24 cellular contexts compared by ENCODE assay signal in the genomic region with DNA sequence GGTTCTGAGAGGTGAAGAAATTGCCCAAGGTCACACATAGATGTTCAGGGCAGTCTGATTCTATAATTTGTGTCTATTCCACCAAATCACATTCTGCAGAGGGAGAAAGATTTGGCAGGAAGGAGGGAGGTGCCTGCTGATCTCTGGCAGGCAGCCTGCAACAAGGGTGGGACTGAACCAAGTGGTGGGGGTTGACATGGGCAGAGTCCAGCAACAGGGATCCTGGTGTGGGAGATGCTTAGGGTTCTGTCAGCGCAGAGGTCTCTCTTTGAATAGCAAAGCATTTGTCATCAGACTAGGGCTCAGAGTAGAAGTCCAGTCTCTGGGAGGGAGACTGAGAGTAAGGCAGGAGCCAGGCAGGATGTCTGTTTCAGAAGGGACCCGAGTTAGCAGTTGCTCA.
DNase-seq lines count a peak whose midpoint lies in the region; ATAC-seq and TF ChIP-seq lines count a peak whose summit lies in the region.
"Had no signal": no experiment of that assay in that cellular context is flagged by ENCODE, and none has a peak within 500 bp of the region (broad histone marks: within the 10 kb centered on the region; RNA-seq: fewer than 3 reads in every experiment).

No MANE protein-coding gene starts in this region.

- H3K4me3 Mint-ChIP-seq in progenitor cell of endocrine pancreas (ENCODE audit: low read depth), result no peak overlapping the region
- H3K4me3 Mint-ChIP-seq: activated CD4-positive, alpha-beta memory T cell treated with anti-CD3 and anti-CD28 coated beads, Interleukin-2, amount 10 ng/mL, durations not matched to agents 7 days and 5 days; activated naive CD4-positive, alpha-beta T cell treated with anti-CD3 and anti-CD28 coated beads, Interleukin-2, amount 10 ng/mL, durations not matched to agents 7 days and 5 days; activated T-helper 1 cell treated with anti-CD3 and anti-CD28 coated beads, Interleukin-12 subunit alpha, Interleukin-12 subunit beta, Interleukin-2, Interleukin-4 antibody, amounts not matched to agents 30 ng/mL and 10 ng/mL and 1 ng/mL, durations not matched to agents 14 hours and 24 hours and 36 hours; CD4-positive, CD25-positive, alpha-beta regulatory T cell; immature natural killer cell; natural killer cell treated with Interleukin-12 subunit alpha and Interleukin-12 subunit beta and Interleukin-15 and Interleukin-18, amount 100 ng/mL, for 72 hours; stimulated activated naive B cell treated with anti-CD40 and anti-IgM and Interleukin-4, amounts not matched to agents 10 μg/mL and 1 μg/mL and 100 μg/mL, for 72 hours had no signal

- peaks cover 10% of the 10 kb centered on the region for H3K27me3 Mint-ChIP-seq in progenitor cell of endocrine pancreas

- DNase-seq in NCI-H146 (lab: John Stamatoyannopoulos, UW) (peak; percentile 34), NCI-H146 treated with DMSO at 0.1 percent for 48 hours (lab: John Stamatoyannopoulos, UW; ENCODE audit: unreplicated experiment) (no peak), NCI-H446 (lab: John Stamatoyannopoulos, UW) (peak; percentile 70 to 85), astrocyte of the hippocampus (ENCODE audit: low read depth, low spot score) (peak; percentile 9), progenitor cell of endocrine pancreas (ENCODE audit: low spot score, unreplicated experiment) (no peak), left lung (no peak)
- DNase-seq: activated CD4-positive, alpha-beta memory T cell treated with anti-CD3 and anti-CD28 coated beads, Interleukin-2, amount 10 ng/mL, durations not matched to agents 7 days and 5 days; activated CD8-positive, alpha-beta memory T cell treated with anti-CD3 and anti-CD28 coated beads, Interleukin-2, amount 50 U/mL, for 4 hours; activated naive CD4-positive, alpha-beta T cell treated with anti-CD3 and anti-CD28 coated beads, Interleukin-2, amount 10 ng/mL, durations not matched to agents 7 days and 5 days; CD4-positive, CD25-positive, alpha-beta regulatory T cell; effector CD8-positive, alpha-beta T cell; GOT3; immature natural killer cell; KG1; left colon; ovary; PC-9; Right ventricle myocardium superior; stimulated activated naive B cell treated with anti-CD40 and anti-IgM and Interleukin-4, amounts not matched to agents 10 μg/mL and 1 μg/mL and 100 μg/mL, for 72 hours had no signal

- no peaks in the 10 kb centered on the region for H3K9me3 Mint-ChIP-seq in progenitor cell of endocrine pancreas (ENCODE audit: low read depth)
- H3K9me3 Mint-ChIP-seq: activated CD4-positive, alpha-beta memory T cell treated with anti-CD3 and anti-CD28 coated beads, Interleukin-2, amount 10 ng/mL, durations not matched to agents 7 days and 5 days; activated naive CD4-positive, alpha-beta T cell treated with anti-CD3 and anti-CD28 coated beads, Interleukin-2, amount 10 ng/mL, durations not matched to agents 7 days and 5 days; activated T-helper 1 cell treated with anti-CD3 and anti-CD28 coated beads, Interleukin-12 subunit alpha, Interleukin-12 subunit beta, Interleukin-2, Interleukin-4 antibody, amounts not matched to agents 30 ng/mL and 10 ng/mL and 1 ng/mL, durations not matched to agents 14 hours and 24 hours and 36 hours; immature natural killer cell; natural killer cell treated with Interleukin-12 subunit alpha and Interleukin-12 subunit beta and Interleukin-15 and Interleukin-18, amount 100 ng/mL, for 72 hours; stimulated activated naive B cell treated with anti-CD40 and anti-IgM and Interleukin-4, amounts not matched to agents 10 μg/mL and 1 μg/mL and 100 μg/mL, for 72 hours had no signal

- intact Hi-C loops in left lung (cut with DNase I), result no loop called here

- no peaks in the 10 kb centered on the region for H3K4me1 Mint-ChIP-seq in progenitor cell of endocrine pancreas (ENCODE audit: low read depth)
- H3K4me1 Mint-ChIP-seq: activated CD4-positive, alpha-beta memory T cell treated with anti-CD3 and anti-CD28 coated beads, Interleukin-2, amount 10 ng/mL, durations not matched to agents 7 days and 5 days; activated naive CD4-positive, alpha-beta T cell treated with anti-CD3 and anti-CD28 coated beads, Interleukin-2, amount 10 ng/mL, durations not matched to agents 7 days and 5 days; immature natural killer cell; stimulated activated naive B cell treated with anti-CD40 and anti-IgM and Interleukin-4, amounts not matched to agents 10 μg/mL and 1 μg/mL and 100 μg/mL, for 72 hours had no signal

- no peaks in the 10 kb centered on the region for H3K4me1 ChIP-seq in left lung
- H3K4me1 ChIP-seq: upper lobe of left lung had no signal

- H3K27me3 ChIP-seq in left lung, result peaks cover 0 to 22% of the 10 kb centered on the region in 2 donors
- H3K27me3 ChIP-seq: ovary, upper lobe of left lung had no signal

- no peaks in the 10 kb centered on the region for H3K36me3 Mint-ChIP-seq in progenitor cell of endocrine pancreas (ENCODE audit: insufficient read depth)
- H3K36me3 Mint-ChIP-seq: activated naive CD4-positive, alpha-beta T cell treated with anti-CD3 and anti-CD28 coated beads, Interleukin-2, amount 10 ng/mL, durations not matched to agents 7 days and 5 days; CD4-positive, CD25-positive, alpha-beta regulatory T cell; immature natural killer cell; natural killer cell treated with Interleukin-12 subunit alpha and Interleukin-12 subunit beta and Interleukin-15 and Interleukin-18, amount 100 ng/mL, for 72 hours; stimulated activated naive B cell treated with anti-CD40 and anti-IgM and Interleukin-4, amounts not matched to agents 10 μg/mL and 1 μg/mL and 100 μg/mL, for 72 hours had no signal

- H3K36me3 ChIP-seq in left lung, result no peaks in the 10 kb centered on the region
- H3K36me3 ChIP-seq: ovary, upper lobe of left lung had no signal

- H3K27ac ChIP-seq in left lung, result no peak overlapping the region
- H3K27ac ChIP-seq: ovary, PC-9, upper lobe of left lung had no signal

- TF ChIP-seq CTCF in progenitor cell of endocrine pancreas (IDR thresholded peaks at IDR 0.05; ENCODE audit: unreplicated experiment) (no peak), left lung (IDR thresholded peaks at IDR 0.05) (no peak)

- H3K9me3 ChIP-seq in left lung, result no peaks in the 10 kb centered on the region
- H3K9me3 ChIP-seq: ovary, upper lobe of left lung had no signal

- H3K4me3 ChIP-seq in left lung, result no peak overlapping the region
- H3K4me3 ChIP-seq: ovary, PC-9, upper lobe of left lung had no signal

- H3K27ac Mint-ChIP-seq in progenitor cell of endocrine pancreas, result peak overlapping the region; percentile 87
- H3K27ac Mint-ChIP-seq: activated CD4-positive, alpha-beta memory T cell treated with anti-CD3 and anti-CD28 coated beads, Interleukin-2, amount 10 ng/mL, durations not matched to agents 7 days and 5 days; activated naive CD4-positive, alpha-beta T cell treated with anti-CD3 and anti-CD28 coated beads, Interleukin-2, amount 10 ng/mL, durations not matched to agents 7 days and 5 days; activated T-helper 1 cell treated with anti-CD3 and anti-CD28 coated beads, Interleukin-12 subunit alpha, Interleukin-12 subunit beta, Interleukin-2, Interleukin-4 antibody, amounts not matched to agents 30 ng/mL and 10 ng/mL and 1 ng/mL, durations not matched to agents 14 hours and 24 hours and 36 hours; CD4-positive, CD25-positive, alpha-beta regulatory T cell; immature natural killer cell; natural killer cell treated with Interleukin-12 subunit alpha and Interleukin-12 subunit beta and Interleukin-15 and Interleukin-18, amount 100 ng/mL, for 72 hours; stimulated activated naive B cell treated with anti-CD40 and anti-IgM and Interleukin-4, amounts not matched to agents 10 μg/mL and 1 μg/mL and 100 μg/mL, for 72 hours had no signal

- ATAC-seq in HG02759 (IDR thresholded peaks at IDR 0.05; ENCODE audit: unreplicated experiment), result no peak
- ATAC-seq in left lung, result no peak
- ATAC-seq in GM18517 (IDR thresholded peaks at IDR 0.05; ENCODE audit: unreplicated experiment), result no peak
- ATAC-seq: left colon; natural killer cell treated with Interleukin-12 subunit alpha and Interleukin-12 subunit beta and Interleukin-15 and Interleukin-18, amount 100 ng/mL, for 72 hours; stimulated activated naive B cell treated with anti-CD40 and anti-IgM and Interleukin-4, amounts not matched to agents 10 μg/mL and 1 μg/mL and 100 μg/mL, for 72 hours had no signal

Comparison
In these comparisons a context has a peak if more than half of its experiments do, and no peak if none do; other contexts are left out.
1. DNase-seq: peak in NCI-H146 (single experiment), NCI-H446 (2 of 2) and astrocyte of the hippocampus (single experiment); none in NCI-H146 treated with DMSO at 0.1 percent for 48 hours (single experiment), progenitor cell of endocrine pancreas (single experiment) and left lung (0 of 2).